In genomic region chr15:88006146-88006545, GRCh38 we compare ENCODE assay signal across 13 cellular contexts.
DNase-seq lines count a peak whose midpoint lies in the region; ATAC-seq and TF ChIP-seq lines count a peak whose summit lies in the region.
"Had no signal": no experiment of that assay in that cellular context is flagged by ENCODE, and none has a peak within 500 bp of the region (broad histone marks: within the 10 kb centered on the region; RNA-seq: fewer than 3 reads in every experiment).

No MANE protein-coding gene starts in this region.

- H3K27ac ChIP-seq in WERI-Rb-1 (no peak overlapping the region), tibial artery (peak overlapping the region; percentile 70 to 76)
- H3K27ac ChIP-seq: BLaER1 treated with 17β-estradiol and CSF1 and Interleukin-3, amounts not matched to agents 10 nM and 100 nM had no signal

- H3K27me3 ChIP-seq in WERI-Rb-1 (ENCODE audit: insufficient read depth, low read depth, severe bottlenecking) = peaks cover 21% of the 10 kb centered on the region
- no peaks in the 10 kb centered on the region for H3K27me3 ChIP-seq in tibial artery
- H3K27me3 ChIP-seq: BLaER1 treated with 17β-estradiol and CSF1 and Interleukin-3, amounts not matched to agents 10 nM and 100 nM had no signal

- peaks cover 0 to 49% (median 22%) of the 10 kb centered on the region in 4 donors for H3K4me1 ChIP-seq in tibial artery

- ATAC-seq in GM19351 (IDR thresholded peaks at IDR 0.05; ENCODE audit: unreplicated experiment) = no peak
- ATAC-seq: CD8-positive, alpha-beta T cell; HepG2 had no signal

- H3K4me3 ChIP-seq in WERI-Rb-1 (ENCODE audit: low read depth, low read length) = no peak overlapping the region
- no peak overlapping the region for H3K4me3 ChIP-seq in tibial artery
- H3K4me3 ChIP-seq: BLaER1 treated with 17β-estradiol and CSF1 and Interleukin-3, amounts not matched to agents 10 nM and 100 nM had no signal

- TF ChIP-seq CTCF in WERI-Rb-1 (IDR thresholded peaks at IDR 0.05; ENCODE audit: low read depth, low read length) (no peak), tibial artery (IDR thresholded peaks at IDR 0.05) (no peak)

- peak; percentile 22 to 78 for DNase-seq in NCI-H524 (lab: John Stamatoyannopoulos, UW)
- DNase-seq in WERI-Rb-1 = peak; percentile 38
- peak; percentile 78 for DNase-seq in putamen (ENCODE audit: low spot score)
- no peak for DNase-seq in tibial artery
- no peak for DNase-seq in cardiac septum (ENCODE audit: low spot score)
- DNase-seq: Calu3; CD8-positive, alpha-beta T cell; DMS79 treated with DMSO at 0.1 percent for 48 hours; GF-D8; H9 had no signal

- H3K9me3 ChIP-seq in WERI-Rb-1 (ENCODE audit: severe bottlenecking) = no peaks in the 10 kb centered on the region
- no peaks in the 10 kb centered on the region for H3K9me3 ChIP-seq in tibial artery

- no peaks in the 10 kb centered on the region for H3K36me3 ChIP-seq in WERI-Rb-1
- H3K36me3 ChIP-seq in tibial artery = peaks cover 0 to 6% (median 0%) of the 10 kb centered on the region in 3 donors
- H3K36me3 ChIP-seq: BLaER1 treated with 17β-estradiol and CSF1 and Interleukin-3, amounts not matched to agents 10 nM and 100 nM had no signal

- intact Hi-C loops in tibial artery (cut with DNase I; ENCODE audit: low total_unique reads) = no loop called here
- intact Hi-C loops in cardiac septum (cut with DNase I) = no loop called here

Comparison
In these comparisons a context has a peak if more than half of its experiments do, and no peak if none do; other contexts are left out.
1. DNase-seq: peak in NCI-H524 (2 of 2), WERI-Rb-1 (single experiment) and putamen (single experiment); none in tibial artery (0 of 2) and cardiac septum (single experiment).